8 cellular contexts compared by ENCODE assay signal in genomic region chr1:150235852-150236613, GRCh38. TPM values are rescaled to one million over a fixed set of nuclear protein-coding genes. Genes with fewer than 3 reads are reported as not detected.
DNase-seq lines count a peak whose midpoint lies in the region; TF ChIP-seq lines count a peak whose summit lies in the region.

TSS of gene ANP32E (minus strand) at chr1:150236112. CDS start at chr1:150235786, 326 bp downstream.

- DNase-seq in GM04503 (ENCODE audit: low read depth) (peak; percentile 99), HFF-Myc (ENCODE audit: extremely low read depth, low read depth) (peak; percentile 100), MV-4-11 (lab: John Stamatoyannopoulos, UW) (peak; percentile 100), SK-MEL-5 (ENCODE audit: low read depth, low spot score) (peak; percentile 100), foreskin melanocyte (peak; percentile 100)
- DNase-seq in activated naive CD4-positive, alpha-beta T cell treated with Interleukin-2 at 50 U/mL for 16 hours = peak; percentile 94

- no peak for TF ChIP-seq CTCF in HFF-Myc (IDR thresholded peaks at IDR 0.05; ENCODE audit: low read depth, low read length, missing control alignments)

- H3K9ac ChIP-seq in subcutaneous abdominal adipose tissue (ENCODE audit: low read length in 5 of 5) = peak within 1 kb of the TSS; percentile 80 to 96 (median 90)

- peak within 1 kb of the TSS; percentile 35 for H2AFZ ChIP-seq in neuron (ENCODE audit: low read depth, low read length)

- H3K4me3 ChIP-seq in HFF-Myc (replicated peaks; ENCODE audit: low read depth, low read length) = peak within 1 kb of the TSS; percentile 98
- H3K4me3 ChIP-seq in neuron (ENCODE audit: low read length) = peak within 1 kb of the TSS; percentile 94
- H3K4me3 ChIP-seq in subcutaneous abdominal adipose tissue (ENCODE audit: low read depth in 1 of 5, low read length in 5 of 5) = peak within 1 kb of the TSS; percentile 89 to 96 (median 94)

- H3K27ac ChIP-seq in subcutaneous abdominal adipose tissue (ENCODE audit: low read depth, low read length) = peak within 1 kb of the TSS; percentile 94

- H3K27me3 ChIP-seq in neuron (ENCODE audit: insufficient read depth, low read length) (no peaks in the 10 kb centered on the region), subcutaneous abdominal adipose tissue (ENCODE audit: control insufficient read depth in 5 of 5, insufficient read depth in 4 of 5, low read length in 5 of 5) (no peaks in the 10 kb centered on the region)

- H3K36me3 ChIP-seq in neuron (ENCODE audit: insufficient read depth, low read length) (peaks cover 3% of the 10 kb centered on the region), subcutaneous abdominal adipose tissue (ENCODE audit: control insufficient read depth in 5 of 5, insufficient read depth in 5 of 5, low read length in 5 of 5) (peaks cover 0 to 3% (median 0%) of the 10 kb centered on the region in 5 donors)

- H3K9me3 ChIP-seq in neuron (ENCODE audit: low read length) (no peaks in the 10 kb centered on the region), subcutaneous abdominal adipose tissue (ENCODE audit: control insufficient read depth in 5 of 5, low read length in 5 of 5) (no peaks in the 10 kb centered on the region)

- H3K4me1 ChIP-seq in neuron (ENCODE audit: insufficient read depth, low read length) = peaks cover 12% of the 10 kb centered on the region
- peaks cover 0 to 32% (median 23%) of the 10 kb centered on the region in 5 donors for H3K4me1 ChIP-seq in subcutaneous abdominal adipose tissue (ENCODE audit: control insufficient read depth in 5 of 5, insufficient read depth in 5 of 5, low read length in 5 of 5)

- in situ Hi-C loops in SK-MEL-5 (cut with HindIII; ENCODE audit: low pct_unique_long_range_greater_than_20kb, low sequenced_read_pairs) = no loop called here

RNA-seq across cellular contexts. Expression of gene ANP32E, which starts in this region (rescaled TPM):
- 26.8 and 28.6 TPM in 2 replicates for total RNA-seq in SK-MEL-5 (2014; rRNA removed; shearing (Covaris generic))
- polyA plus RNA-seq in SK-MEL-5 (2015; cell fraction: cytosol; rRNA removed) = 47.9 and 49.4 TPM in 2 replicates
- 27.2 and 28.0 TPM in 2 replicates for polyA plus RNA-seq in SK-MEL-5 (2015; cell fraction: nucleus; rRNA removed)

Comparison
In these comparisons a context has a peak if more than half of its experiments do, and no peak if none do; other contexts are left out.
1. Peak in every context shown above with its lines: DNase-seq, H3K4me3 ChIP-seq and H3K27ac ChIP-seq.